Comparison of ENCODE assay signal across 16 cellular contexts in genomic region chr3:150096700-150097587, GRCh38.
DNase-seq lines count a peak whose midpoint lies in the region; ATAC-seq and TF ChIP-seq lines count a peak whose summit lies in the region.
"Had no signal": no experiment of that assay in that cellular context is flagged by ENCODE, and none has a peak within 500 bp of the region (broad histone marks: within the 10 kb centered on the region; RNA-seq: fewer than 3 reads in every experiment).

No MANE protein-coding gene starts in this region.

- peak overlapping the region; percentile 96 for H3K27ac ChIP-seq in Karpas-422 (ENCODE audit: low read length)
- no peak overlapping the region for H3K27ac ChIP-seq in fibroblast of lung (ENCODE audit: insufficient read depth, low read length)
- peak overlapping the region; percentile 53 to 97 (median 90) for H3K27ac ChIP-seq in gastrocnemius medialis
- H3K27ac ChIP-seq: 22Rv1, SK-N-MC, upper lobe of left lung had no signal

- no peak overlapping the region for H2AFZ ChIP-seq in Karpas-422 (ENCODE audit: low read length)
- no peak overlapping the region for H2AFZ ChIP-seq in fibroblast of lung (ENCODE audit: low read length)

- no peaks in the 10 kb centered on the region for H3K9me2 ChIP-seq in Karpas-422 (replicated peaks; ENCODE audit: insufficient read depth, low read length)

- peak; percentile 44 for DNase-seq in NCI-H82 (lab: John Stamatoyannopoulos, UW)
- no peak for DNase-seq in NCI-H82 treated with DMSO at 0.1 percent for 48 hours (lab: John Stamatoyannopoulos, UW; ENCODE audit: unreplicated experiment)
- DNase-seq in Karpas-422: no peak
- DNase-seq in fibroblast of lung (ENCODE audit: low read depth in 2 of 2): no peak
- DNase-seq in gastrocnemius medialis: no peak
- no peak for DNase-seq in A172 (ENCODE audit: low spot score)
- no peak for DNase-seq in Right ventricle myocardium superior
- DNase-seq in NCI-H1105 (lab: John Stamatoyannopoulos, UW): no peak
- DNase-seq: activated naive CD8-positive, alpha-beta T cell treated with anti-CD3 and anti-CD28 coated beads, Interleukin-2, amount 10 ng/mL, durations not matched to agents 7 days and 5 days; CD8-positive, alpha-beta T cell; left cardiac atrium; NCI-H1092 treated with DMSO at 0.1 percent for 48 hours; NCI-H2171 treated with DMSO at 0.1 percent for 48 hours; upper lobe of left lung had no signal

- H4K20me1 ChIP-seq in Karpas-422 (ENCODE audit: insufficient read depth, low read depth, low read length) (no peaks in the 10 kb centered on the region), fibroblast of lung (ENCODE audit: control insufficient read depth, extremely low read depth, insufficient read depth, low read length) (no peaks in the 10 kb centered on the region)

- no peaks in the 10 kb centered on the region for H3K27me3 ChIP-seq in Karpas-422 (ENCODE audit: low read length)
- H3K27me3 ChIP-seq in fibroblast of lung (ENCODE audit: control insufficient read depth, insufficient read depth, low read length): no peaks in the 10 kb centered on the region
- H3K27me3 ChIP-seq in gastrocnemius medialis: no peaks in the 10 kb centered on the region
- H3K27me3 ChIP-seq: upper lobe of left lung had no signal

- no peak for TF ChIP-seq CTCF in fibroblast of lung (conservative IDR thresholded peaks at IDR 0.05 in 1 of 2, IDR thresholded peaks at IDR 0.05 in 1 of 2; ENCODE audit: low read depth in 1 of 2, low read length in 2 of 2)
- no peak for TF ChIP-seq CTCF in gastrocnemius medialis (IDR thresholded peaks at IDR 0.05 in 4 of 5, conservative IDR thresholded peaks at IDR 0.05 in 1 of 5)

- H3K79me2 ChIP-seq in Karpas-422 (ENCODE audit: low read length) (no peaks in the 10 kb centered on the region), fibroblast of lung (ENCODE audit: control insufficient read depth, insufficient read depth, low read length) (no peaks in the 10 kb centered on the region)

- TF ChIP-seq POLR2A in gastrocnemius medialis (IDR thresholded peaks at IDR 0.05): no peak

- 0 out of 2 replicates have a peak, but pooled peaks cover 3% of the 10 kb centered on the region for H3K36me3 ChIP-seq in Karpas-422 (ENCODE audit: insufficient read depth, low read length)
- H3K36me3 ChIP-seq in fibroblast of lung (ENCODE audit: control insufficient read depth, insufficient read depth, low read length): no peaks in the 10 kb centered on the region
- no peaks in the 10 kb centered on the region for H3K36me3 ChIP-seq in gastrocnemius medialis
- H3K36me3 ChIP-seq: upper lobe of left lung had no signal

- H3K4me3 ChIP-seq in Karpas-422 (ENCODE audit: low read length) (no peak overlapping the region), fibroblast of lung (replicated peaks in 1 of 4; ENCODE audit: control extremely low read depth in 1 of 4, insufficient read depth in 1 of 4, low read depth in 3 of 4, low read length in 4 of 4) (no peak overlapping the region), gastrocnemius medialis (no peak overlapping the region)
- H3K4me3 ChIP-seq: SK-N-MC, upper lobe of left lung had no signal

- H3K9ac ChIP-seq in Karpas-422 (ENCODE audit: low read length): peak overlapping the region; percentile 30
- H3K9ac ChIP-seq in fibroblast of lung (ENCODE audit: insufficient read depth, low read length): no peak overlapping the region

- in situ Hi-C loops in gastrocnemius medialis (cut with MboI; ENCODE audit: low sequenced_read_pairs in 4 of 4): loop anchor here in 1 of 4 donors (10.0 kb wide), 1 partner anchor 62 kb away; no protein-coding TSS in a partner anchor

- intact Hi-C loops in gastrocnemius medialis (cut with DNase I; ENCODE audit: low total_unique reads) (loop anchor here (5.0 kb wide), 1 partner anchor 70 kb away; no protein-coding TSS in a partner anchor), Right ventricle myocardium superior (cut with DNase I) (no loop called here)

- peaks cover 79% of the 10 kb centered on the region for H3K4me1 ChIP-seq in Karpas-422 (ENCODE audit: low read length)
- peaks cover 18% of the 10 kb centered on the region for H3K4me1 ChIP-seq in fibroblast of lung (ENCODE audit: control insufficient read depth, extremely low read depth, insufficient read depth, low read length)
- peaks cover 25 to 40% of the 10 kb centered on the region in 2 donors for H3K4me1 ChIP-seq in gastrocnemius medialis
- H3K4me1 ChIP-seq: upper lobe of left lung had no signal

- ATAC-seq in gastrocnemius medialis (no peak), Right ventricle myocardium superior (ENCODE audit: poor library complexity) (no peak)
- ATAC-seq: CD8-positive, alpha-beta T cell; left cardiac atrium had no signal

- H3K9me3 ChIP-seq in Karpas-422 (ENCODE audit: low read length) (peaks cover 5% of the 10 kb centered on the region; the same call in 1 of the 2 replicates), fibroblast of lung (ENCODE audit: control insufficient read depth, insufficient read depth, low read depth, low read length) (no peaks in the 10 kb centered on the region), gastrocnemius medialis (peaks cover 0 to 8% (median 0%) of the 10 kb centered on the region in 3 donors)

- H3K4me2 ChIP-seq in Karpas-422 (ENCODE audit: low read depth, low read length, poor library complexity, severe bottlenecking): no peak overlapping the region
- H3K4me2 ChIP-seq in fibroblast of lung (ENCODE audit: extremely low read depth, insufficient read depth, low read length): peak overlapping the region; percentile 56
